Comparison of ENCODE assay signal across 8 cellular contexts in the genomic region with DNA sequence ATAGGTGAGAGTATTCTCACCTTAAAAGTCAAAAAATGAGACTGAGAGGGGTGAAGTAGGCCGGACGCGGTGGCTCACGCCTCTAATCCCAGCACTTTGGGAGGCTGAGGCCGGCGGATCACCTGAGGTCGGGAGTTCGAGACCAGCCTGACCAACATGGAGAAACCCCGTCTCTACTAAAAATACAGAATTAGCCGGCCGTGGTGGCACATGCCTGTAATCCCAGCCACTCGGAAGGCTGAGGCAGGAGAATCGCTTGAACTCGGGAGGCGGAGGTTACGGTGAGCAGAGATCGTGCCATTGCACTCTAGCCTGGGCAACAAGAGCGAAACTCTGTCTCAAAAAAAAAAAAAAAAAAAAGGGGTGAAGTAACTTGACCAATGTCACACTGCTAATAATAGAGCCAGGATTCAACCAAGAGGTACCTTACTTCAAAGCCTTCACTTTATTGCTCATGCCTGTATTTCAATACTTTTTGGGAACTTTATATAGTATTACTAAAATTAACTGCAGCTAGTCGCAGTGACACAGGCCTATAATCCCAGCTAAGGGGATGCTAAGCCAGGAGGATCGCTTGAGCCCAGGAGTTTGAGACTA. TPM values are rescaled to one million over a fixed set of nuclear protein-coding genes. Genes with fewer than 3 reads are reported as not detected.
DNase-seq lines count a peak whose midpoint lies in the region; ATAC-seq and TF ChIP-seq lines count a peak whose summit lies in the region.
"Not testable (repeated sequence)": the region's sequence is repeated elsewhere in the genome, so short reads cannot be mapped to it uniquely, and the experiment has no call there.

No MANE protein-coding gene starts in this region.

- not testable (repeated sequence) for H3K36me3 ChIP-seq in BLaER1; HUES48 (ENCODE audit: control insufficient read depth, insufficient read depth, low read length); adipocyte (ENCODE audit: control insufficient read depth, insufficient read depth, low read length, severe bottlenecking); neural cell (ENCODE audit: insufficient read depth, low read length)

- not testable (repeated sequence) for TF ChIP-seq RAD21 in neural cell (conservative IDR thresholded peaks at IDR 0.05)

- H3K36me3 Mint-ChIP-seq in T-helper 17 cell (ENCODE audit: low read depth); endothelial cell (ENCODE audit: low read depth, unreplicated experiment): not testable (repeated sequence)
- peaks cover 17% of the 10 kb centered on the region for H3K36me3 Mint-ChIP-seq in stimulated activated naive CD8-positive, alpha-beta T cell treated with anti-CD3 and anti-CD28 coated beads, Interleukin-15, Interleukin-2, amounts not matched to agents 100 ng/mL and 50 ng/mL, for 24 hours (ENCODE audit: low read depth)

- TF ChIP-seq EP300 in neural cell (conservative IDR thresholded peaks at IDR 0.05; ENCODE audit: poor library complexity, severe bottlenecking), result not testable (repeated sequence)

- H4K20me1 ChIP-seq in BLaER1, result peaks cover 27% of the 10 kb centered on the region
- not testable (repeated sequence) for H4K20me1 ChIP-seq in neural cell (ENCODE audit: insufficient read depth)

- H3K4me1 ChIP-seq in BLaER1, result peaks cover 57% of the 10 kb centered on the region
- peaks cover 26% of the 10 kb centered on the region for H3K4me1 ChIP-seq in HUES48 (ENCODE audit: control insufficient read depth, insufficient read depth, low read length)
- H3K4me1 ChIP-seq in adipocyte (ENCODE audit: control insufficient read depth, insufficient read depth, low read length), result peaks cover 49% of the 10 kb centered on the region

- TF ChIP-seq CTCF in endothelial cell (IDR thresholded peaks at IDR 0.05; ENCODE audit: unreplicated experiment); neural cell (IDR thresholded peaks at IDR 0.05; ENCODE audit: poor library complexity, severe bottlenecking): not testable (repeated sequence)

- H3K4me3 Mint-ChIP-seq in T-helper 17 cell, result peak overlapping the region; percentile 100
- H3K4me3 Mint-ChIP-seq in endothelial cell (ENCODE audit: unreplicated experiment), result peak overlapping the region; percentile 95
- H3K4me3 Mint-ChIP-seq in stimulated activated naive CD8-positive, alpha-beta T cell treated with anti-CD3 and anti-CD28 coated beads, Interleukin-15, Interleukin-2, amounts not matched to agents 100 ng/mL and 50 ng/mL, for 24 hours, result peak overlapping the region; percentile 95

- H3K9ac ChIP-seq in BLaER1 (peak overlapping the region; percentile 89), HUES48 (ENCODE audit: low read depth, low read length) (peak overlapping the region; percentile 94), adipocyte (ENCODE audit: low read length) (peak overlapping the region; percentile 100), neural cell (ENCODE audit: low read length) (peak overlapping the region; percentile 89)

- H3K9me2 ChIP-seq in neural cell (ENCODE audit: insufficient read depth, low read length), result not testable (repeated sequence)

- DNase-seq in T-helper 17 cell; adipocyte (ENCODE audit: low read depth); endothelial cell (ENCODE audit: low spot score): not testable (repeated sequence)

- H2AFZ ChIP-seq in neural cell (ENCODE audit: low read depth, low read length), result not testable (repeated sequence)

- H3K27ac ChIP-seq in BLaER1; neural cell (ENCODE audit: low read length): not testable (repeated sequence)
- H3K27ac ChIP-seq in HUES48 (ENCODE audit: low read depth, low read length), result peak overlapping the region; percentile 97

- H3K27ac Mint-ChIP-seq in T-helper 17 cell (peak overlapping the region; percentile 99), endothelial cell (ENCODE audit: unreplicated experiment) (peak overlapping the region; percentile 95)
- peak overlapping the region; percentile 13 for H3K27ac Mint-ChIP-seq in stimulated activated naive CD8-positive, alpha-beta T cell treated with anti-CD3 and anti-CD28 coated beads, Interleukin-15, Interleukin-2, amounts not matched to agents 100 ng/mL and 50 ng/mL, for 24 hours

- not testable (repeated sequence) for H3K27me3 Mint-ChIP-seq in T-helper 17 cell; stimulated activated naive CD8-positive, alpha-beta T cell treated with anti-CD3 and anti-CD28 coated beads, Interleukin-15, Interleukin-2, amounts not matched to agents 100 ng/mL and 50 ng/mL, for 24 hours
- peaks cover 11% of the 10 kb centered on the region for H3K27me3 Mint-ChIP-seq in endothelial cell (ENCODE audit: unreplicated experiment)

- H3K4me2 ChIP-seq in BLaER1 (peak overlapping the region; percentile 83), neural cell (ENCODE audit: low read length) (peak overlapping the region; percentile 60)

- ATAC-seq in T-helper 17 cell, result not testable (repeated sequence)

- not testable (repeated sequence) for H3K9me3 ChIP-seq in BLaER1; HUES48 (ENCODE audit: control insufficient read depth, insufficient read depth, low read length); T-helper 17 cell (ENCODE audit: control insufficient read depth, low read length, poor library complexity, severe bottlenecking); adipocyte (ENCODE audit: control insufficient read depth, low read length); iPS-18c (ENCODE audit: control insufficient read depth, insufficient read depth, low read length); neural cell (ENCODE audit: low read length)

- not testable (repeated sequence) for H3F3A ChIP-seq in neural cell (ENCODE audit: insufficient read depth, low read length, poor library complexity, severe bottlenecking)

- H3K9me3 Mint-ChIP-seq in endothelial cell (ENCODE audit: unreplicated experiment); stimulated activated naive CD8-positive, alpha-beta T cell treated with anti-CD3 and anti-CD28 coated beads, Interleukin-15, Interleukin-2, amounts not matched to agents 100 ng/mL and 50 ng/mL, for 24 hours: not testable (repeated sequence)

- H3K27me3 ChIP-seq in BLaER1; HUES48 (ENCODE audit: control insufficient read depth, insufficient read depth, low read length); adipocyte (replicated peaks; ENCODE audit: control insufficient read depth, insufficient read depth, low read length); neural cell (ENCODE audit: insufficient read depth, low read depth, low read length): not testable (repeated sequence)

- H3K4me3 ChIP-seq in BLaER1 (peak overlapping the region; percentile 86), HUES48 (ENCODE audit: low read depth, low read length) (peak overlapping the region; percentile 74), adipocyte (ENCODE audit: low read length) (peak overlapping the region; percentile 99), iPS-18c (ENCODE audit: insufficient read depth, low read depth, low read length) (peak overlapping the region; percentile 59), neural cell (ENCODE audit: low read length) (peak overlapping the region; percentile 100)

- H3K79me2 ChIP-seq in neural cell (replicated peaks; ENCODE audit: insufficient read depth, low read length), result peaks cover 58% of the 10 kb centered on the region

- H3K4me1 Mint-ChIP-seq in T-helper 17 cell (peaks cover 42% of the 10 kb centered on the region), endothelial cell (ENCODE audit: unreplicated experiment) (peaks cover 23% of the 10 kb centered on the region)
- peaks cover 64% of the 10 kb centered on the region for H3K4me1 Mint-ChIP-seq in stimulated activated naive CD8-positive, alpha-beta T cell treated with anti-CD3 and anti-CD28 coated beads, Interleukin-15, Interleukin-2, amounts not matched to agents 100 ng/mL and 50 ng/mL, for 24 hours (ENCODE audit: low read depth)

RNA-seq across cellular contexts. Expression of gene USO1, which starts 1.7 kb away (rescaled TPM):
- 10 to 100 TPM; 24.0 to 27.8 TPM for total RNA-seq in T-helper 17 cell
- total RNA-seq in endothelial cell (ENCODE audit: unreplicated experiment), result 48.5 TPM
- polyA plus RNA-seq in neural cell, result 37.6 and 40.0 TPM in 2 replicates
- 58.2 and 58.5 TPM in 2 replicates for polyA minus RNA-seq in neural cell

RNA-seq across cellular contexts. Expression of gene G3BP2, which starts 52.8 kb away (rescaled TPM):
- total RNA-seq in T-helper 17 cell (100 to 1,000 TPM; 323 to 339 TPM), endothelial cell (ENCODE audit: unreplicated experiment) (209 TPM)
- 329 and 332 TPM in 2 replicates for polyA plus RNA-seq in neural cell
- 546 and 583 TPM in 2 replicates for polyA minus RNA-seq in neural cell

Comparison
In these comparisons a context has a peak if more than half of its experiments do, and no peak if none do; other contexts are left out.
1. H3K27ac Mint-ChIP-seq: peak in every context shown above with its lines; median percentile 99 in T-helper 17 cell; 95 in endothelial cell; 13 in stimulated activated naive CD8-positive, alpha-beta T cell treated with anti-CD3 and anti-CD28 coated beads, Interleukin-15, Interleukin-2, amounts not matched to agents 100 ng/mL and 50 ng/mL, for 24 hours.